9 cellular contexts compared by ENCODE assay signal in genomic region chr3:146189519-146190173, GRCh38. TPM values are rescaled to one million over a fixed set of nuclear protein-coding genes. Genes with fewer than 3 reads are reported as not detected.
DNase-seq lines count a peak whose midpoint lies in the region; ATAC-seq, FAIRE-seq and TF ChIP-seq lines count a peak whose summit lies in the region.
"Had no signal": no experiment of that assay in that cellular context is flagged by ENCODE, and none has a peak within 500 bp of the region (broad histone marks: within the 10 kb centered on the region; RNA-seq: fewer than 3 reads in every experiment).

No MANE protein-coding gene starts in this region.

- peak; percentile 55 for DNase-seq in NCI-H345 (lab: John Stamatoyannopoulos, UW)
- DNase-seq in activated CD8-positive, alpha-beta memory T cell treated with anti-CD3 and anti-CD28 coated beads, Interleukin-2, amount 10 ng/mL, durations not matched to agents 7 days and 5 days = no peak
- DNase-seq in left ventricle myocardium inferior = no peak
- DNase-seq in gastrocnemius medialis = no peak
- no peak for DNase-seq in NCI-H187 treated with DMSO at 0.1 percent for 48 hours (lab: John Stamatoyannopoulos, UW)

- in situ Hi-C loops in gastrocnemius medialis (cut with MboI; ENCODE audit: low sequenced_read_pairs in 4 of 4) = loop anchor here in 1 of 4 donors (10.0 kb wide), 1 partner anchor 135 kb away; no protein-coding TSS in a partner anchor

- FAIRE-seq in G401.6 (lab: Jason Lieb, UNC) = peak; percentile 40
- FAIRE-seq: colon had no signal

- no peak overlapping the region for H3K27ac ChIP-seq in left ventricle myocardium inferior (replicated peaks)
- H3K27ac ChIP-seq in gastrocnemius medialis = no peak overlapping the region

- TF ChIP-seq POLR2A in gastrocnemius medialis (IDR thresholded peaks at IDR 0.05) = no peak

- CTCF ChIA-PET in activated CD8-positive, alpha-beta memory T cell treated with anti-CD3 and anti-CD28 coated beads, Interleukin-2, amount 10 ng/mL, durations not matched to agents 7 days and 5 days (lab: Charles Lee) = interaction anchor here (0.6 to 3.4 kb wide), 14 partner anchors 8 to 405 kb away, joined by 3 to 18 read pairs (median 4); no protein-coding TSS in a partner anchor

- peaks cover 5% of the 10 kb centered on the region for H3K36me3 ChIP-seq in left ventricle myocardium inferior
- H3K36me3 ChIP-seq in gastrocnemius medialis = no peaks in the 10 kb centered on the region

- ATAC-seq in GM19467 (IDR thresholded peaks at IDR 0.05; ENCODE audit: unreplicated experiment) (peak; percentile 94), HG03432 (IDR thresholded peaks at IDR 0.05; ENCODE audit: unreplicated experiment) (peak; percentile 96), gastrocnemius medialis (peak in 1 of 2 donors; percentile 69)
- ATAC-seq in activated CD8-positive, alpha-beta memory T cell treated with anti-CD3 and anti-CD28 coated beads, Interleukin-2, amount 10 ng/mL, durations not matched to agents 7 days and 5 days = peak; percentile 63

- H3K4me1 Mint-ChIP-seq in activated CD8-positive, alpha-beta memory T cell treated with anti-CD3 and anti-CD28 coated beads, Interleukin-2, amount 10 ng/mL, durations not matched to agents 7 days and 5 days = no peaks in the 10 kb centered on the region

- H3K4me1 ChIP-seq in left ventricle myocardium inferior (peaks cover 6% of the 10 kb centered on the region), gastrocnemius medialis (no peaks in the 10 kb centered on the region)

- H3K4me3 Mint-ChIP-seq in activated CD8-positive, alpha-beta memory T cell treated with anti-CD3 and anti-CD28 coated beads, Interleukin-2, amount 10 ng/mL, durations not matched to agents 7 days and 5 days = no peak overlapping the region

- no peaks in the 10 kb centered on the region for H3K36me3 Mint-ChIP-seq in activated CD8-positive, alpha-beta memory T cell treated with anti-CD3 and anti-CD28 coated beads, Interleukin-2, amount 10 ng/mL, durations not matched to agents 7 days and 5 days

- no peak overlapping the region for H3K27ac Mint-ChIP-seq in activated CD8-positive, alpha-beta memory T cell treated with anti-CD3 and anti-CD28 coated beads, Interleukin-2, amount 10 ng/mL, durations not matched to agents 7 days and 5 days

- H3K9me3 ChIP-seq in left ventricle myocardium inferior (replicated peaks) (no peaks in the 10 kb centered on the region), gastrocnemius medialis (no peaks in the 10 kb centered on the region)

- peak; percentile 82 for TF ChIP-seq CTCF in left ventricle myocardium inferior (IDR thresholded peaks at IDR 0.05; ENCODE audit: borderline replicate concordance)
- peak; percentile 39 to 75 (median 55) for TF ChIP-seq CTCF in gastrocnemius medialis (IDR thresholded peaks at IDR 0.05 in 4 of 5, conservative IDR thresholded peaks at IDR 0.05 in 1 of 5)

- peaks cover 9% of the 10 kb centered on the region for H3K27me3 Mint-ChIP-seq in activated CD8-positive, alpha-beta memory T cell treated with anti-CD3 and anti-CD28 coated beads, Interleukin-2, amount 10 ng/mL, durations not matched to agents 7 days and 5 days

- intact Hi-C loops in left ventricle myocardium inferior (cut with micrococcal nuclease) = loop anchor here (5.0 kb wide), 1 partner anchor 122 kb away; no protein-coding TSS in a partner anchor
- intact Hi-C loops in gastrocnemius medialis (cut with DNase I; ENCODE audit: low total_unique reads) = loop anchor here (2.0 kb wide), 1 partner anchor 137 kb away; no protein-coding TSS in a partner anchor

- no peaks in the 10 kb centered on the region for H3K27me3 ChIP-seq in left ventricle myocardium inferior (ENCODE audit: low read depth)
- no peaks in the 10 kb centered on the region for H3K27me3 ChIP-seq in gastrocnemius medialis

- no peaks in the 10 kb centered on the region for H3K9me3 Mint-ChIP-seq in activated CD8-positive, alpha-beta memory T cell treated with anti-CD3 and anti-CD28 coated beads, Interleukin-2, amount 10 ng/mL, durations not matched to agents 7 days and 5 days (ENCODE audit: low read depth)

- H3K4me3 ChIP-seq in left ventricle myocardium inferior = no peak overlapping the region
- no peak overlapping the region for H3K4me3 ChIP-seq in gastrocnemius medialis

RNA-seq across cellular contexts. Expression of gene PLOD2, which starts 28.7 kb away (rescaled TPM):
- 1 to 10 TPM in 1 of 2 experiments, under 1 TPM in 1; 0.20 to 1.2 TPM for total RNA-seq in activated CD8-positive, alpha-beta memory T cell treated with anti-CD3 and anti-CD28 coated beads, Interleukin-2, amount 10 ng/mL, durations not matched to agents 7 days and 5 days
- total RNA-seq in left ventricle myocardium inferior (21.1 TPM), gastrocnemius medialis (1 to 10 TPM; 2.0 to 6.5 (median 4.1) TPM)
